In genomic region chr1:156901966-156902922, GRCh38 we compare ENCODE assay signal across 31 cellular contexts. TPM values are rescaled to one million over a fixed set of nuclear protein-coding genes. Genes with fewer than 3 reads are reported as not detected.
DNase-seq lines count a peak whose midpoint lies in the region; ATAC-seq and TF ChIP-seq lines count a peak whose summit lies in the region.
"Had no signal": no experiment of that assay in that cellular context is flagged by ENCODE, and none has a peak within 500 bp of the region (broad histone marks: within the 10 kb centered on the region; RNA-seq: fewer than 3 reads in every experiment).

No MANE protein-coding gene starts in this region.

- H3K27ac Mint-ChIP-seq in chondrocyte (ENCODE audit: unreplicated experiment) = no peak overlapping the region
- H3K27ac Mint-ChIP-seq: activated CD4-positive, alpha-beta T cell treated with anti-CD3 and anti-CD28 coated beads, Interleukin-2, amount 10 ng/mL, durations not matched to agents 7 days and 5 days; activated T-helper 17 cell treated with anti-CD3 and anti-CD28 coated beads, Interleukin-2, amount 50 U/mL, for 72 hours had no signal

- H3K9me3 Mint-ChIP-seq in chondrocyte (ENCODE audit: low read depth) = no peaks in the 10 kb centered on the region
- H3K9me3 Mint-ChIP-seq: activated CD4-positive, alpha-beta T cell treated with anti-CD3 and anti-CD28 coated beads, Interleukin-2, amount 10 ng/mL, durations not matched to agents 7 days and 5 days; activated T-helper 17 cell treated with anti-CD3 and anti-CD28 coated beads, Interleukin-2, amount 50 U/mL, for 72 hours; H9 had no signal

- H3K4me2 ChIP-seq in mesenchymal stem cell (ENCODE audit: low read length, poor library complexity, severe bottlenecking) (no peak overlapping the region), OCI-LY7 (ENCODE audit: low read length) (no peak overlapping the region)
- H3K4me2 ChIP-seq: SK-N-SH had no signal

- H3K14ac ChIP-seq in mesenchymal stem cell (ENCODE audit: low read length in 2 of 2) = no peak overlapping the region

- peaks cover 54% of the 10 kb centered on the region for H3K79me1 ChIP-seq in mesenchymal stem cell (replicated peaks; ENCODE audit: low read length, poor library complexity, severe bottlenecking)

- POLR2A ChIA-PET in OCI-LY7 (lab: Charles Lee) = interaction anchor here (0.9 kb wide), 1 partner anchor 64 kb away, joined by 3 read pairs; no protein-coding TSS in a partner anchor

- H4K8ac ChIP-seq in mesenchymal stem cell (ENCODE audit: low read length) = no peak overlapping the region

- no peaks in the 10 kb centered on the region for H3K79me2 ChIP-seq in OCI-LY7 (ENCODE audit: insufficient read depth, low read depth, low read length)

- H3K9me3 ChIP-seq in right atrium auricular region (no peaks in the 10 kb centered on the region), mesenchymal stem cell (ENCODE audit: control insufficient read depth, low read length) (no peaks in the 10 kb centered on the region), tibial nerve (no peaks in the 10 kb centered on the region), OCI-LY7 (ENCODE audit: low read length) (no peaks in the 10 kb centered on the region)
- H3K9me3 ChIP-seq: pancreas, right lobe of liver, SK-N-SH had no signal

- H3K4me1 Mint-ChIP-seq in chondrocyte (ENCODE audit: low read depth) = peaks cover 35% of the 10 kb centered on the region

- TF ChIP-seq CTCF in right atrium auricular region (IDR thresholded peaks at IDR 0.05) (no peak), chondrocyte (IDR thresholded peaks at IDR 0.05) (no peak), tibial nerve (IDR thresholded peaks at IDR 0.05) (no peak), OCI-LY7 (conservative IDR thresholded peaks at IDR 0.05; ENCODE audit: low read length) (no peak)

- H3K4me3 Mint-ChIP-seq in chondrocyte (ENCODE audit: unreplicated experiment) = no peak overlapping the region
- H3K4me3 Mint-ChIP-seq: activated CD4-positive, alpha-beta T cell treated with anti-CD3 and anti-CD28 coated beads, Interleukin-2, amount 10 ng/mL, durations not matched to agents 7 days and 5 days; activated T-helper 17 cell treated with anti-CD3 and anti-CD28 coated beads, Interleukin-2, amount 50 U/mL, for 72 hours; H9 had no signal

- no peak overlapping the region for H3K23ac ChIP-seq in mesenchymal stem cell (ENCODE audit: low read length in 2 of 2)

- no peaks in the 10 kb centered on the region for H3K27me3 ChIP-seq in right atrium auricular region
- no peaks in the 10 kb centered on the region for H3K27me3 ChIP-seq in mesenchymal stem cell (ENCODE audit: control insufficient read depth in 1 of 2, insufficient read depth in 1 of 2, low read length in 2 of 2)
- H3K27me3 ChIP-seq in tibial nerve = peaks cover 0 to 3% of the 10 kb centered on the region in 2 donors
- H3K27me3 ChIP-seq: cardiac muscle cell, pancreas, right lobe of liver had no signal

- H2BK15ac ChIP-seq in mesenchymal stem cell (ENCODE audit: low read depth, poor library complexity, severe bottlenecking) = no peak overlapping the region

- CTCF ChIA-PET in OCI-LY7 (lab: Charles Lee; ENCODE audit: unreplicated experiment) = no interaction called here

- H2BK12ac ChIP-seq in mesenchymal stem cell (ENCODE audit: low read length in 2 of 2) = no peak overlapping the region

- H3K27me3 Mint-ChIP-seq in chondrocyte (ENCODE audit: low read depth) = peaks cover 2% of the 10 kb centered on the region

- no peaks in the 10 kb centered on the region for H4K20me1 ChIP-seq in OCI-LY7 (ENCODE audit: insufficient read depth, low read length)

- peak overlapping the region; percentile 26 for H3K9ac ChIP-seq in mesenchymal stem cell (ENCODE audit: low read length)
- H3K9ac ChIP-seq: SK-N-SH had no signal

- 70% methylated on average over 22 of the region's 23 CpGs for WGBS in mesenchymal stem cell
- 29 to 35% methylated on average over 22 of the region's 23 CpGs for WGBS in tibial nerve, 2 donors

- no peaks in the 10 kb centered on the region for H3K9me2 ChIP-seq in OCI-LY7 (ENCODE audit: insufficient read depth, low read length)
- H3K9me2 ChIP-seq: SK-N-SH had no signal

- TF ChIP-seq EP300 in tibial nerve (IDR thresholded peaks at IDR 0.05) = no peak

- H2BK5ac ChIP-seq in mesenchymal stem cell (ENCODE audit: low read depth, low read length, poor library complexity, severe bottlenecking) = no peak overlapping the region

- H3K36me3 ChIP-seq in right atrium auricular region (no peaks in the 10 kb centered on the region), mesenchymal stem cell (ENCODE audit: control insufficient read depth in 1 of 2, insufficient read depth in 2 of 2, low read depth in 1 of 2, low read length in 2 of 2) (peaks cover 0 to 25% of the 10 kb centered on the region in 2 experiments), tibial nerve (peaks cover 0 to 15% (median 0%) of the 10 kb centered on the region in 3 donors), OCI-LY7 (ENCODE audit: insufficient read depth, low read length) (no peaks in the 10 kb centered on the region)
- H3K36me3 ChIP-seq: cardiac muscle cell, pancreas, right lobe of liver had no signal

- H4K91ac ChIP-seq in mesenchymal stem cell (ENCODE audit: low read length) = peak overlapping the region; percentile 9

- BruUV-seq in OCI-LY7 (replicated peaks; lab: Mats Ljungman, UMichigan) = no TSS peak

- H3K36me3 Mint-ChIP-seq in chondrocyte (ENCODE audit: low read depth) = no peaks in the 10 kb centered on the region

- H3K4ac ChIP-seq in mesenchymal stem cell (ENCODE audit: low read depth in 1 of 2, low read length in 2 of 2) = peak overlapping the region in 1 of 2 experiments; percentile 21

- H2AK5ac ChIP-seq in mesenchymal stem cell (ENCODE audit: low read length, severe bottlenecking) = peak overlapping the region; percentile 14

- H3K4me3 ChIP-seq in right atrium auricular region (no peak overlapping the region), mesenchymal stem cell (ENCODE audit: insufficient read depth in 1 of 2, low read depth in 1 of 2, low read length in 2 of 2) (peak overlapping the region in 1 of 2 experiments; percentile 0), tibial nerve (no peak overlapping the region), OCI-LY7 (ENCODE audit: low read depth, low read length, poor library complexity, severe bottlenecking) (no peak overlapping the region)
- H3K4me3 ChIP-seq: cardiac muscle cell, dorsolateral prefrontal cortex, lung, pancreas, right lobe of liver had no signal

- ATAC-seq in Right ventricle myocardium inferior = no peak
- ATAC-seq: activated T-helper 17 cell treated with anti-CD3 and anti-CD28 coated beads, Interleukin-2, amount 50 U/mL, for 72 hours; pancreas; right lobe of liver had no signal

- H2BK120ac ChIP-seq in mesenchymal stem cell (ENCODE audit: low read depth, low read length) = no peak overlapping the region

- intact Hi-C loops in Right ventricle myocardium inferior (cut with DNase I) (no loop called here), OCI-LY7 (cut with micrococcal nuclease; ENCODE audit: unreplicated experiment) (no loop called here)

- peak overlapping the region in 1 of 2 experiments; percentile 68 for H3K18ac ChIP-seq in mesenchymal stem cell (ENCODE audit: low read depth in 1 of 2, low read length in 2 of 2)

- H2AFZ ChIP-seq in mesenchymal stem cell (ENCODE audit: low read depth, low read length) = no peak overlapping the region
- no peak overlapping the region for H2AFZ ChIP-seq in OCI-LY7 (ENCODE audit: low read length)

- DNase-seq in Right ventricle myocardium inferior (ENCODE audit: missing footprints) = peak; percentile 28
- DNase-seq in right atrium auricular region (ENCODE audit: low spot score) = no peak
- DNase-seq in chondrocyte (ENCODE audit: low spot score) = peak; percentile 74
- no peak for DNase-seq in mesenchymal stem cell
- DNase-seq in tibial nerve (ENCODE audit: low spot score in 2 of 2) = no peak
- no peak for DNase-seq in SK-N-DZ (ENCODE audit: low spot score)
- no peak for DNase-seq in COLO829 (ENCODE audit: low spot score)
- no peak for DNase-seq in OCI-LY7 (ENCODE audit: low spot score)
- DNase-seq: activated CD4-positive, alpha-beta T cell treated with anti-CD3 and anti-CD28 coated beads, Interleukin-2, amount 10 ng/mL, durations not matched to agents 7 days and 5 days; amygdala; dorsolateral prefrontal cortex; foreskin melanocyte; H9; hypothalamus; NCI-H1417 treated with DMSO at 0.1 percent for 48 hours; NCI-H2171; NCI-H524 treated with DMSO at 0.1 percent for 48 hours; SK-N-SH had no signal

- peaks cover 0 to 72% of the 10 kb centered on the region in 2 donors for H3K4me1 ChIP-seq in right atrium auricular region
- peaks cover 46% of the 10 kb centered on the region for H3K4me1 ChIP-seq in mesenchymal stem cell (ENCODE audit: control insufficient read depth, insufficient read depth, low read depth, low read length)
- peaks cover 0 to 100% (median 58%) of the 10 kb centered on the region in 4 donors for H3K4me1 ChIP-seq in tibial nerve
- H3K4me1 ChIP-seq in OCI-LY7 (ENCODE audit: insufficient read depth, low read length, poor library complexity, severe bottlenecking) = no peaks in the 10 kb centered on the region
- H3K4me1 ChIP-seq: pancreas had no signal

- TF ChIP-seq POLR2A in tibial nerve (IDR thresholded peaks at IDR 0.05) = no peak

- H3K27ac ChIP-seq in right atrium auricular region (no peak overlapping the region), mesenchymal stem cell (ENCODE audit: low read length, poor library complexity, severe bottlenecking) (no peak overlapping the region), tibial nerve (peak overlapping the region in 3 of 4 donors; percentile 19 to 97 (median 69)), OCI-LY7 (ENCODE audit: low read depth, low read length, poor library complexity, severe bottlenecking) (no peak overlapping the region)
- H3K27ac ChIP-seq: C4-2B, cardiac muscle cell, epithelial cell of prostate, pancreas had no signal

RNA-seq across cellular contexts. Expression of gene PEAR1, which starts 8.7 kb away (rescaled TPM):
- 8.1 TPM for total RNA-seq in Right ventricle myocardium inferior
- 10 to 100 TPM in 1 of 2 donors, 1 to 10 TPM in 1; 7.9 to 12.5 TPM for total RNA-seq in right atrium auricular region
- total RNA-seq in chondrocyte = 1.4 to 13.7 TPM (median 9.9 TPM) in 3 replicates
- polyA plus RNA-seq in mesenchymal stem cell (2013, experiment 1 of 2) = 20.5 TPM
- 20.1 TPM for polyA plus RNA-seq in mesenchymal stem cell (2013, experiment 2 of 2)
- 10 to 100 TPM; 31.5 to 51.4 (median 39.7) TPM for total RNA-seq in tibial nerve
- polyA plus RNA-seq in SK-N-DZ (2014; cell fraction: cytosol; rRNA removed) = 0.31 and 2.4 TPM in 2 replicates
- 3.7 and 4.1 TPM in 2 replicates for polyA plus RNA-seq in SK-N-DZ (2014; cell fraction: nucleus; rRNA removed)
- not detected in 2 replicates for total RNA-seq in OCI-LY7 (2014; rRNA removed; shearing (Covaris generic))
- total RNA-seq in OCI-LY7 (2022) = not detected in 2 replicates
- total RNA-seq: activated T-helper 17 cell treated with anti-CD3 and anti-CD28 coated beads, Interleukin-2, amount 50 U/mL, for 72 hours; RPMI7951 had no signal

RNA-seq across cellular contexts. Expression of gene LRRC71, which starts 18.2 kb away (rescaled TPM):
- total RNA-seq in Right ventricle myocardium inferior (not detected), right atrium auricular region (not detected), chondrocyte (not detected in 3 replicates), tibial nerve (under 1 TPM in 3 of 4 donors, not detected in 1; 0.60 to 0.78 (median 0.66) TPM), OCI-LY7 (2022) (not detected in 2 replicates)
- polyA plus RNA-seq in mesenchymal stem cell (2013, experiment 1 of 2) = 0.03 TPM
- 0.05 TPM for polyA plus RNA-seq in mesenchymal stem cell (2013, experiment 2 of 2)
- polyA plus RNA-seq in SK-N-DZ (2014; cell fraction: cytosol; rRNA removed) = not detected in 2 replicates
- not detected in 2 replicates for polyA plus RNA-seq in SK-N-DZ (2014; cell fraction: nucleus; rRNA removed)
- not detected in 2 replicates for total RNA-seq in OCI-LY7 (2014; rRNA removed; shearing (Covaris generic))
- total RNA-seq: A673; activated CD4-positive, alpha-beta T cell treated with anti-CD3 and anti-CD28 coated beads, Interleukin-2, amount 10 ng/mL, durations not matched to agents 7 days and 5 days; activated T-helper 17 cell treated with anti-CD3 and anti-CD28 coated beads, Interleukin-2, amount 50 U/mL, for 72 hours; Daoy; H9; MCF 10A; pancreas; RPMI7951; T-helper 2 cell treated with Interferon-gamma antibody and Interleukin-4, amounts not matched to agents 100 ng/mL and 5 ng/mL, for 36 hours had no signal
- polyA plus RNA-seq: urinary bladder had no signal

RNA-seq across cellular contexts. Expression of gene NTRK1, which starts 41.6 kb away (rescaled TPM):
- total RNA-seq in Right ventricle myocardium inferior (2.4 TPM), right atrium auricular region (1 to 10 TPM in 1 of 2 donors, under 1 TPM in 1; 0.43 to 1.7 TPM), chondrocyte (not detected in 3 replicates), tibial nerve (under 1 TPM in 3 of 4 donors, not detected in 1; 0.22 to 0.42 (median 0.39) TPM), OCI-LY7 (2022) (not detected in 2 replicates)
- not detected for polyA plus RNA-seq in mesenchymal stem cell (2013, experiment 1 of 2)
- polyA plus RNA-seq in mesenchymal stem cell (2013, experiment 2 of 2) = not detected
- polyA plus RNA-seq in SK-N-DZ (2014; cell fraction: cytosol; rRNA removed) = 11.7 and 16.8 TPM in 2 replicates
- polyA plus RNA-seq in SK-N-DZ (2014; cell fraction: nucleus; rRNA removed) = 42.6 and 46.0 TPM in 2 replicates
- not detected in 2 replicates for total RNA-seq in OCI-LY7 (2014; rRNA removed; shearing (Covaris generic))
- total RNA-seq: right lobe of liver, RPMI7951 had no signal

RNA-seq across cellular contexts. Expression of gene INSRR, which starts 43.3 kb away (rescaled TPM):
- total RNA-seq in Right ventricle myocardium inferior (0.46 TPM), right atrium auricular region (not detected), chondrocyte (not detected in 3 replicates), tibial nerve (under 1 TPM; under 0.01 to 0.60 (median 0.20) TPM), OCI-LY7 (2022) (not detected in 2 replicates)
- not detected for polyA plus RNA-seq in mesenchymal stem cell (2013, experiment 1 of 2)
- not detected for polyA plus RNA-seq in mesenchymal stem cell (2013, experiment 2 of 2)
- 0.45 and 1.3 TPM in 2 replicates for polyA plus RNA-seq in SK-N-DZ (2014; cell fraction: cytosol; rRNA removed)
- 9.1 and 10.2 TPM in 2 replicates for polyA plus RNA-seq in SK-N-DZ (2014; cell fraction: nucleus; rRNA removed)
- not detected in 2 replicates for total RNA-seq in OCI-LY7 (2014; rRNA removed; shearing (Covaris generic))
- total RNA-seq: Daoy, H9, lung, MCF 10A, right lobe of liver, RPMI7951 had no signal
- polyA plus RNA-seq: lung had no signal

Comparison
In these comparisons a context has a peak if more than half of its experiments do, and no peak if none do; other contexts are left out.
1. DNase-seq: peak in Right ventricle myocardium inferior (single experiment) and chondrocyte (single experiment); none in right atrium auricular region (single experiment), mesenchymal stem cell (single experiment), tibial nerve (0 of 2), SK-N-DZ (single experiment), COLO829 (single experiment) and OCI-LY7 (single experiment).
2. H3K27ac ChIP-seq: peak in tibial nerve (3 of 4); none in right atrium auricular region (0 of 2), mesenchymal stem cell (single experiment) and OCI-LY7 (single experiment).